8 cellular contexts compared by ENCODE assay signal in the genomic region with DNA sequence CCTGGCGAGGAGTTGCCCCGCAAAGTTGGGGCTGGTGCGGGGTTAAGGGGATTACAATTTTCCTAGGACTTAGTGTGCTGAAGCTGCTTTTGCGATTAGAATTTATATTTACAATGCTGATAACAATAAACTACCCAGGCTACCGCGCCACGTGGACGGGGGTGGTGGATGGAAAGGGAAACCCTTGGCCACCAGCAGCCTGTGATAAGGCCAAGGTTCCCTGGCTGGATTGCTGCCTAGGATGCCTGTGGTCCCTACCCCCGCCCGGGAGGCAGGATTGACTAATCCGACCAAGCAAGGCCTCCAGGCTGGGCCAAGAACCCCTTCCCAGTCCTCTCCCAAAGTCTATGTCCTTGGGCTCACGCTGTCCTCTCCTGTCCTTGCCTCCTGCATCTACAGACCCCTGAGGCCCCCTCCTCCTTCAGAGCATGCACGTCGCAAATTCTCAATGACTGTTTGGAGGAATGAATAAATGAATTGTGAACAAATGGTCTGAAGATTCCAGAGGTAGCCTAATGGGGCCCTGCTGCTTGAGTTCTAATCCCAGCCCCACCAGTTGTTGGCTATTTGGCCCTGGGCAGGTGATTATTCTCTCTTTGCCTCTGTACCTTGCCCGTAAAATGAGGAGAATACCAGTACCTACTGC. TPM values are rescaled to one million over a fixed set of nuclear protein-coding genes. Genes with fewer than 3 reads are reported as not detected.
DNase-seq lines count a peak whose midpoint lies in the region; ATAC-seq and TF ChIP-seq lines count a peak whose summit lies in the region.

No MANE protein-coding gene starts in this region.

- peaks cover 0 to 16% (median 10%) of the 10 kb centered on the region in 5 donors for H3K36me3 Mint-ChIP-seq in naive thymus-derived CD4-positive, alpha-beta T cell

- peaks cover 0 to 16% (median 8%) of the 10 kb centered on the region in 11 donors for H3K9me3 Mint-ChIP-seq in naive thymus-derived CD4-positive, alpha-beta T cell

- ATAC-seq in GM19351 (IDR thresholded peaks at IDR 0.05; ENCODE audit: unreplicated experiment) = no peak
- no peak for ATAC-seq in naive thymus-derived CD4-positive, alpha-beta T cell
- ATAC-seq in HG02678 (IDR thresholded peaks at IDR 0.05; ENCODE audit: unreplicated experiment) = no peak

- CTCF ChIA-PET in naive thymus-derived CD4-positive, alpha-beta T cell (lab: Charles Lee) = no interaction called here
- CTCF ChIA-PET in HEK293T (lab: Yijun Ruan, JAX) = no interaction called here

- H3K4me2 ChIP-seq in mesenchymal stem cell (ENCODE audit: low read length, poor library complexity, severe bottlenecking) = peak overlapping the region; percentile 51

- H3K27me3 ChIP-seq in duodenal mucosa (ENCODE audit: control insufficient read depth in 1 of 2, insufficient read depth in 2 of 2, low read length in 2 of 2) (no peaks in the 10 kb centered on the region), mesenchymal stem cell (ENCODE audit: control insufficient read depth in 1 of 2, insufficient read depth in 1 of 2, low read length in 2 of 2) (no peaks in the 10 kb centered on the region), tibial artery (no peaks in the 10 kb centered on the region)
- H3K27me3 ChIP-seq in naive thymus-derived CD4-positive, alpha-beta T cell (ENCODE audit: control insufficient read depth in 2 of 2, insufficient read depth in 2 of 2, low read length in 2 of 2) = no peaks in the 10 kb centered on the region

- H2BK120ac ChIP-seq in mesenchymal stem cell (ENCODE audit: low read depth, low read length) = peak overlapping the region; percentile 43

- H4K8ac ChIP-seq in mesenchymal stem cell (ENCODE audit: low read length) = peak overlapping the region; percentile 88

- H2BK15ac ChIP-seq in mesenchymal stem cell (ENCODE audit: low read depth, poor library complexity, severe bottlenecking) = peak overlapping the region; percentile 93

- H3K23ac ChIP-seq in mesenchymal stem cell (ENCODE audit: low read length in 2 of 2) = no peak overlapping the region

- H3K4me1 ChIP-seq in duodenal mucosa (ENCODE audit: control insufficient read depth in 1 of 2, insufficient read depth in 2 of 2, low read length in 2 of 2) (peaks cover 13 to 15% of the 10 kb centered on the region in 2 donors), mesenchymal stem cell (ENCODE audit: control insufficient read depth, insufficient read depth, low read depth, low read length) (peaks cover 22% of the 10 kb centered on the region), tibial artery (peaks cover 0 to 24% (median 16%) of the 10 kb centered on the region in 4 donors)
- no peaks in the 10 kb centered on the region for H3K4me1 ChIP-seq in naive thymus-derived CD4-positive, alpha-beta T cell (ENCODE audit: control insufficient read depth in 2 of 2, insufficient read depth in 2 of 2, low read length in 2 of 2)

- H3K27ac ChIP-seq in duodenal mucosa (ENCODE audit: low read depth, low read length) = no peak overlapping the region
- peak overlapping the region; percentile 31 for H3K27ac ChIP-seq in mesenchymal stem cell (ENCODE audit: low read length, poor library complexity, severe bottlenecking)
- H3K27ac ChIP-seq in tibial artery = peak overlapping the region; percentile 73 to 76
- H3K27ac ChIP-seq in naive thymus-derived CD4-positive, alpha-beta T cell (ENCODE audit: low read depth, low read length) = no peak overlapping the region

- peak overlapping the region; percentile 79 for H2AK5ac ChIP-seq in mesenchymal stem cell (ENCODE audit: low read length, severe bottlenecking)

- H3K27ac Mint-ChIP-seq in naive thymus-derived CD4-positive, alpha-beta T cell = no peak overlapping the region

- no peak overlapping the region for H3K4ac ChIP-seq in mesenchymal stem cell (ENCODE audit: low read depth in 1 of 2, low read length in 2 of 2)

- H3K27me3 Mint-ChIP-seq in naive thymus-derived CD4-positive, alpha-beta T cell = peaks cover 15 to 37% (median 18%) of the 10 kb centered on the region in 5 donors

- WGBS in mesenchymal stem cell = 46% methylated on average over 10 of the region's 15 CpGs

- POLR2A ChIA-PET in naive thymus-derived CD4-positive, alpha-beta T cell (lab: Charles Lee) = interaction anchor here (1.0 kb wide), 1 partner anchor 91 kb away, joined by 3 read pairs; no protein-coding TSS in a partner anchor
- POLR2A ChIA-PET in HEK293T (lab: Yijun Ruan, JAX) = no interaction called here

- no peak for TF ChIP-seq CTCF in tibial artery (IDR thresholded peaks at IDR 0.05)

- H3K14ac ChIP-seq in mesenchymal stem cell (ENCODE audit: low read length in 2 of 2) = no peak overlapping the region

- H3K4me3 ChIP-seq in duodenal mucosa (ENCODE audit: low read depth in 1 of 2, low read length in 2 of 2) (peak overlapping the region; percentile 25 to 46), mesenchymal stem cell (ENCODE audit: insufficient read depth in 1 of 2, low read depth in 1 of 2, low read length in 2 of 2) (peak overlapping the region in 1 of 2 experiments; percentile 66), tibial artery (peak overlapping the region; percentile 49 to 60)
- no peak overlapping the region for H3K4me3 ChIP-seq in naive thymus-derived CD4-positive, alpha-beta T cell (ENCODE audit: low read length)

- H3K79me1 ChIP-seq in mesenchymal stem cell (replicated peaks; ENCODE audit: low read length, poor library complexity, severe bottlenecking) = no peaks in the 10 kb centered on the region

- H2BK12ac ChIP-seq in mesenchymal stem cell (ENCODE audit: low read length in 2 of 2) = peak overlapping the region; percentile 47 to 72

- peak overlapping the region; percentile 25 for H4K91ac ChIP-seq in mesenchymal stem cell (ENCODE audit: low read length)

- H3K9ac ChIP-seq in duodenal mucosa (ENCODE audit: low read depth in 1 of 2, low read length in 2 of 2) (peak overlapping the region; percentile 27 to 43), mesenchymal stem cell (ENCODE audit: low read length) (peak overlapping the region; percentile 54)

- H3K36me3 ChIP-seq in duodenal mucosa (ENCODE audit: control insufficient read depth in 1 of 2, insufficient read depth in 2 of 2, low read length in 2 of 2) (no peaks in the 10 kb centered on the region), mesenchymal stem cell (ENCODE audit: control insufficient read depth in 1 of 2, insufficient read depth in 2 of 2, low read depth in 1 of 2, low read length in 2 of 2) (no peaks in the 10 kb centered on the region), tibial artery (no peaks in the 10 kb centered on the region)
- no peaks in the 10 kb centered on the region for H3K36me3 ChIP-seq in naive thymus-derived CD4-positive, alpha-beta T cell (ENCODE audit: control insufficient read depth in 2 of 3, insufficient read depth in 3 of 3, low read length in 3 of 3)

- peak overlapping the region; percentile 66 to 78 for H3K18ac ChIP-seq in mesenchymal stem cell (ENCODE audit: low read depth in 1 of 2, low read length in 2 of 2)

- H3K4me1 Mint-ChIP-seq in naive thymus-derived CD4-positive, alpha-beta T cell = peaks cover 0 to 11% (median 3%) of the 10 kb centered on the region in 7 donors

- peak overlapping the region; percentile 83 for H2AFZ ChIP-seq in mesenchymal stem cell (ENCODE audit: low read depth, low read length)

- intact Hi-C loops in tibial artery (cut with DNase I; ENCODE audit: low total_unique reads) = loop anchor here (5.0 kb wide), 1 partner anchor 83 kb away; a partner anchor contains a TSS
- intact Hi-C loops in naive thymus-derived CD4-positive, alpha-beta T cell (cut with micrococcal nuclease) = no loop called here

- H2BK5ac ChIP-seq in mesenchymal stem cell (ENCODE audit: low read depth, low read length, poor library complexity, severe bottlenecking) = peak overlapping the region; percentile 46

- no peaks in the 10 kb centered on the region for H3K9me3 ChIP-seq in duodenal mucosa (ENCODE audit: control insufficient read depth in 1 of 2, low read length in 2 of 2)
- H3K9me3 ChIP-seq in mesenchymal stem cell (ENCODE audit: control insufficient read depth, low read length) = peaks cover 3% of the 10 kb centered on the region
- H3K9me3 ChIP-seq in tibial artery = no peaks in the 10 kb centered on the region
- H3K9me3 ChIP-seq in naive thymus-derived CD4-positive, alpha-beta T cell (ENCODE audit: control insufficient read depth in 2 of 3, low read length in 3 of 3) = no peaks in the 10 kb centered on the region

- peak; percentile 75 for DNase-seq in HuH-7.5 (ENCODE audit: low spot score)
- DNase-seq in mesenchymal stem cell = peak; percentile 60
- peak; percentile 70 to 79 for DNase-seq in tibial artery
- DNase-seq in naive thymus-derived CD4-positive, alpha-beta T cell = no peak
- no peak for DNase-seq in HEK293T (ENCODE audit: extremely low spot score)

- H3K4me3 Mint-ChIP-seq in naive thymus-derived CD4-positive, alpha-beta T cell = peak overlapping the region in 2 of 10 donors; percentile 31 to 32

TF ChIP-seq in HEK293T, 16 proteins besides CTCF, POLR2A, EP300 and RAD21:
- no peak for TF ChIP-seq CTBP1 (IDR thresholded peaks at IDR 0.05; ENCODE audit: borderline replicate concordance)
- TF ChIP-seq HDGF (IDR thresholded peaks at IDR 0.05; ENCODE audit: borderline replicate concordance) = no peak
- TF ChIP-seq FOXK2 (IDR thresholded peaks at IDR 0.05) = no peak
- no peak for TF ChIP-seq SP1 (IDR thresholded peaks at IDR 0.05)
- TF ChIP-seq ARNT (IDR thresholded peaks at IDR 0.05) = no peak
- TF ChIP-seq TARDBP (IDR thresholded peaks at IDR 0.05) = no peak
- TF ChIP-seq SUZ12 (IDR thresholded peaks at IDR 0.05) = no peak
- TF ChIP-seq, protein P1, sequence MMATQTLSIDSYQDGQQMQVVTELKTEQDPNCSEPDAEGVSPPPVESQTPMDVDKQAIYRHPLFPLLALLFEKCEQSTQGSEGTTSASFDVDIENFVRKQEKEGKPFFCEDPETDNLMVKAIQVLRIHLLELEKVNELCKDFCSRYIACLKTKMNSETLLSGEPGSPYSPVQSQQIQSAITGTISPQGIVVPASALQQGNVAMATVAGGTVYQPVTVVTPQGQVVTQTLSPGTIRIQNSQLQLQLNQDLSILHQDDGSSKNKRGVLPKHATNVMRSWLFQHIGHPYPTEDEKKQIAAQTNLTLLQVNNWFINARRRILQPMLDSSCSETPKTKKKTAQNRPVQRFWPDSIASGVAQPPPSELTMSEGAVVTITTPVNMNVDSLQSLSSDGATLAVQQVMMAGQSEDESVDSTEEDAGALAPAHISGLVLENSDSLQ (IDR thresholded peaks at IDR 0.05) = no peak
- no peak for TF ChIP-seq NFRKB (IDR thresholded peaks at IDR 0.05)
- TF ChIP-seq L3MBTL2 (conservative IDR thresholded peaks at IDR 0.05) = no peak
- no peak for TF ChIP-seq FOXM1 (IDR thresholded peaks at IDR 0.05; ENCODE audit: borderline replicate concordance)
- no peak for TF ChIP-seq FOXA1 (IDR thresholded peaks at IDR 0.05)
- no peak for TF ChIP-seq ELF4 (IDR thresholded peaks at IDR 0.05)
- TF ChIP-seq BHLHE40 (IDR thresholded peaks at IDR 0.05; ENCODE audit: borderline replicate concordance) = no peak
- no peak for TF ChIP-seq LEF1 (IDR thresholded peaks at IDR 0.05; ENCODE audit: borderline replicate concordance)
- TF ChIP-seq ZNF384 (IDR thresholded peaks at IDR 0.05) = no peak

RNA-seq across cellular contexts. Expression of a gene that starts 7.6 kb away (rescaled TPM):
- 22.7 TPM for polyA plus RNA-seq in mesenchymal stem cell (2013, experiment 1 of 2)
- polyA plus RNA-seq in mesenchymal stem cell (2013, experiment 2 of 2) = 22.9 TPM
- 10 to 100 TPM in 2 of 5 experiments, 1 to 10 TPM in 3; 6.0 to 31.3 (median 7.3) TPM for total RNA-seq in naive thymus-derived CD4-positive, alpha-beta T cell
- polyA plus RNA-seq in naive thymus-derived CD4-positive, alpha-beta T cell = 1 to 10 TPM; 1.4 to 4.4 TPM

Comparison
In these comparisons a context has a peak if more than half of its experiments do, and no peak if none do; other contexts are left out.
1. DNase-seq: peak in HuH-7.5 (single experiment), mesenchymal stem cell (single experiment) and tibial artery (2 of 2); none in naive thymus-derived CD4-positive, alpha-beta T cell (0 of 9) and HEK293T (single experiment).
2. H3K27ac ChIP-seq: peak in mesenchymal stem cell (single experiment) and tibial artery (2 of 2); none in duodenal mucosa (single experiment) and naive thymus-derived CD4-positive, alpha-beta T cell (single experiment).